In genomic region chr4:78143634-78144033, GRCh38 we compare ENCODE assay signal across 29 cellular contexts.
DNase-seq lines count a peak whose midpoint lies in the region; ATAC-seq, FAIRE-seq and TF ChIP-seq lines count a peak whose summit lies in the region.
"Had no signal": no experiment of that assay in that cellular context is flagged by ENCODE, and none has a peak within 500 bp of the region (broad histone marks: within the 10 kb centered on the region; RNA-seq: fewer than 3 reads in every experiment).

No MANE protein-coding gene starts in this region.

- no peak overlapping the region for H3K9ac ChIP-seq in HepG2 (ENCODE audit: insufficient read depth, low read depth, low read length)
- H3K9ac ChIP-seq: BLaER1; BLaER1 treated with 17β-estradiol and CSF1 and Interleukin-3, amounts not matched to agents 10 nM and 100 nM had no signal

- H3K4me3 ChIP-seq in HepG2 (replicated peaks in 1 of 3; ENCODE audit: insufficient read depth in 1 of 3, low read depth in 2 of 3, low read length in 3 of 3), result no peak overlapping the region
- no peak overlapping the region for H3K4me3 ChIP-seq in right lobe of liver
- H3K4me3 ChIP-seq: A549; BLaER1; BLaER1 treated with 17β-estradiol and CSF1 and Interleukin-3, amounts not matched to agents 10 nM and 100 nM had no signal

- peaks cover 66% of the 10 kb centered on the region for H3K79me2 ChIP-seq in HepG2 (ENCODE audit: insufficient read depth, low read length)

- TF ChIP-seq RAD21 in HepG2 (CRISPR knock-in tag; IDR thresholded peaks at IDR 0.05), result no peak

- H3K4me1 ChIP-seq in HepG2 (ENCODE audit: insufficient read depth, low read length) (peaks cover 38% of the 10 kb centered on the region), right lobe of liver (no peaks in the 10 kb centered on the region)
- H3K4me1 ChIP-seq: A549; BLaER1; BLaER1 treated with 17β-estradiol and CSF1 and Interleukin-3, amounts not matched to agents 10 nM and 100 nM had no signal

- 92% methylated on average over 2 of the region's 2 CpGs for WGBS in HepG2 (ENCODE audit: low lambda C conversion rate)
- 92% methylated on average over 2 of the region's 2 CpGs for WGBS in right lobe of liver (ENCODE audit: insufficient coverage, low coverage, low lambda C conversion rate, missing lambda C conversion rate)

- H3K27me3 ChIP-seq in HepG2 (ENCODE audit: control insufficient read depth in 1 of 2, insufficient read depth in 2 of 2, low read length in 2 of 2) (no peaks in the 10 kb centered on the region), right lobe of liver (no peaks in the 10 kb centered on the region)
- H3K27me3 ChIP-seq: BE2C; BLaER1; BLaER1 treated with 17β-estradiol and CSF1 and Interleukin-3, amounts not matched to agents 10 nM and 100 nM had no signal

- H3K27ac ChIP-seq in HepG2 (ENCODE audit: extremely low read length, insufficient read depth, low read length) (no peak overlapping the region), right lobe of liver (no peak overlapping the region)
- H3K27ac ChIP-seq: 22Rv1; A549; BLaER1; BLaER1 treated with 17β-estradiol and CSF1 and Interleukin-3, amounts not matched to agents 10 nM and 100 nM; C4-2B had no signal

- POLR2A ChIA-PET in HepG2 (lab: Yijun Ruan, JAX), result interaction anchor here (0.7 kb wide), 1 partner anchor 22 kb away, joined by 3 read pairs; no protein-coding TSS in a partner anchor

- no TSS peak for BruUV-seq in HepG2 (replicated peaks; lab: Mats Ljungman, UMichigan)

- intact Hi-C loops in HepG2 (cut with micrococcal nuclease; ENCODE audit: unreplicated experiment) (no loop called here), right lobe of liver (cut with DNase I) (no loop called here)

- no peak overlapping the region for H2AFZ ChIP-seq in HepG2 (ENCODE audit: low read length)

- DNase-seq in HepG2 (ENCODE audit: low spot score) (no peak), right lobe of liver (no peak)
- DNase-seq: 8988T; ACHN; AML-193; BE2C; C1 segment of cervical spinal cord; Caco-2; Calu3; CD4-positive, alpha-beta memory T cell; CD4-positive, alpha-beta T cell; CD4-positive, CD25-positive, alpha-beta regulatory T cell; CD8-positive, alpha-beta memory T cell; CD8-positive, alpha-beta T cell; COR-L47; DMS 273 treated with DMSO at 0.1 percent for 48 hours; DMS153; DMS53; DMS79; DMS79 treated with DMSO at 0.1 percent for 48 hours; DND-41; EL had no signal

- no peak for TF ChIP-seq CTCF in HepG2 (CRISPR knock-in tag; IDR thresholded peaks at IDR 0.05)
- no peak for TF ChIP-seq CTCF in right lobe of liver (IDR thresholded peaks at IDR 0.05)

- no peaks in the 10 kb centered on the region for H4K20me1 ChIP-seq in HepG2 (ENCODE audit: insufficient read depth, low read length)
- H4K20me1 ChIP-seq: BLaER1; BLaER1 treated with 17β-estradiol and CSF1 and Interleukin-3, amounts not matched to agents 10 nM and 100 nM had no signal

- no peak overlapping the region for H3K4me2 ChIP-seq in HepG2 (ENCODE audit: low read depth, low read length)
- H3K4me2 ChIP-seq: A549; BLaER1; BLaER1 treated with 17β-estradiol and CSF1 and Interleukin-3, amounts not matched to agents 10 nM and 100 nM had no signal

- no peaks in the 10 kb centered on the region for H3K9me3 ChIP-seq in HepG2 (ENCODE audit: low read length)
- H3K9me3 ChIP-seq in right lobe of liver, result no peaks in the 10 kb centered on the region
- H3K9me3 ChIP-seq: A549; BE2C; BLaER1; BLaER1 treated with 17β-estradiol and CSF1 and Interleukin-3, amounts not matched to agents 10 nM and 100 nM; Caco-2 had no signal

- CTCF ChIA-PET in HepG2 (lab: Yijun Ruan, JAX; ENCODE audit: low intra/inter-chr PET ratio, low total read pairs), result no interaction called here

- TF ChIP-seq EP300 in HepG2 (IDR thresholded peaks at IDR 0.05; ENCODE audit: low read depth in 2 of 2, low read length in 2 of 2) (no peak), HepG2 (CRISPR knock-in tag; IDR thresholded peaks at IDR 0.05; ENCODE audit: borderline replicate concordance) (no peak)

- TF ChIP-seq POLR2A in HepG2 (IDR thresholded peaks at IDR 0.05; ENCODE audit: insufficient read depth in 1 of 2, low read depth in 2 of 2, low read length in 2 of 2), result no peak
- TF ChIP-seq POLR2A in right lobe of liver (IDR thresholded peaks at IDR 0.05), result no peak

- ATAC-seq in HepG2, result no peak
- no peak for ATAC-seq in right lobe of liver
- ATAC-seq: A549; CD8-positive, alpha-beta T cell had no signal

- FAIRE-seq in HepG2 (lab: Jason Lieb, UNC), result no peak
- FAIRE-seq: A204.1, A549, D721Med had no signal

- in situ Hi-C loops in HepG2 (cut with HindIII; ENCODE audit: extremely low pct_ligation_motif_present, low pct_unique_long_range_greater_than_20kb), result no loop called here

- H3K36me3 ChIP-seq in HepG2 (replicated peaks in 1 of 2; ENCODE audit: control insufficient read depth in 1 of 2, insufficient read depth in 2 of 2, low read length in 2 of 2) (peaks cover 0 to 1% of the 10 kb centered on the region in 2 experiments; a peak in 1 of 5 replicates), right lobe of liver (no peaks in the 10 kb centered on the region)
- H3K36me3 ChIP-seq: BE2C; BLaER1; BLaER1 treated with 17β-estradiol and CSF1 and Interleukin-3, amounts not matched to agents 10 nM and 100 nM had no signal

TF ChIP-seq in HepG2, 621 proteins besides CTCF, POLR2A, EP300 and RAD21:
- TF ChIP-seq ETS1 (CRISPR knock-in tag; IDR thresholded peaks at IDR 0.05) (no peak), ZBTB33 (CRISPR knock-in tag; IDR thresholded peaks at IDR 0.05) (peak; percentile 92), SNRNP70 (IDR thresholded peaks at IDR 0.05; ENCODE audit: low read depth, low read length) (no peak), ZNF770 (CRISPR knock-in tag; IDR thresholded peaks at IDR 0.05) (peak; percentile 35; the same call in 1 of the 2 replicates)
